3 cellular contexts compared by ENCODE assay signal in the genomic region with DNA sequence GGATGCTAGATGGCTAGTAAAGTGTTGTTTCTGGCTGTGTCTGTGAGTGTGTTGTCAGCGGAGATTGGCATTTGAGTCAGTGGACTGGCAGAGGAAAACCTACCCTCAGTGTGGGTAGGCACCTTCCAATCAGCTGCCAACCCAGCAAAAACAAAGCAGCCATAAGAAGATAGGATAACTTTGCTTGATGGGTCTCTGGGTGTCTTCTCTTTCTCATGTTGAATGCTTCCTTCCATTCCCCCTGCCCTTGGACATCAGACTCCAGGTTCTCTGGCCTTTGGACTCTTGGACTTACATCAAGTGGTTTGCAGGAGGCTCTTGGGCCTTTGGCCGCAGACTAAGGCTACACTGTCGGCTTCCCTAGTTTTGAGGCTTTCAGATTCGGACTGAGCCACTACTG.
TF ChIP-seq lines count a peak whose summit lies in the region.

No MANE protein-coding gene starts in this region.

TF ChIP-seq in liver, 16 proteins besides CTCF, POLR2A, EP300 and RAD21:
- TF ChIP-seq, protein P1, sequence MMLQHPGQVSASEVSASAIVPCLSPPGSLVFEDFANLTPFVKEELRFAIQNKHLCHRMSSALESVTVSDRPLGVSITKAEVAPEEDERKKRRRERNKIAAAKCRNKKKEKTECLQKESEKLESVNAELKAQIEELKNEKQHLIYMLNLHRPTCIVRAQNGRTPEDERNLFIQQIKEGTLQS (IDR thresholded peaks at IDR 0.05) = no peak
- TF ChIP-seq HNF4A (conservative IDR thresholded peaks at IDR 0.05) = peak; percentile 41 to 49

TF ChIP-seq in HepG2, 621 proteins besides CTCF, POLR2A, EP300 and RAD21:
- TF ChIP-seq KAT8 (CRISPR knock-in tag; IDR thresholded peaks at IDR 0.05) = no peak
- TF ChIP-seq SMC3 (IDR thresholded peaks at IDR 0.05; ENCODE audit: low read length) = no peak
- no peak for TF ChIP-seq HNRNPUL1 (IDR thresholded peaks at IDR 0.05; ENCODE audit: low read depth, low read length)
- TF ChIP-seq KLF12 (CRISPR knock-in tag; IDR thresholded peaks at IDR 0.05; ENCODE audit: borderline replicate concordance) = no peak
- TF ChIP-seq PITX1 (CRISPR knock-in tag; IDR thresholded peaks at IDR 0.05) = no peak
- TF ChIP-seq HOXA3 (CRISPR knock-in tag; IDR thresholded peaks at IDR 0.05) = no peak
- TF ChIP-seq ZMYM2 (CRISPR knock-in tag; IDR thresholded peaks at IDR 0.05) = no peak
- TF ChIP-seq, protein P2, sequence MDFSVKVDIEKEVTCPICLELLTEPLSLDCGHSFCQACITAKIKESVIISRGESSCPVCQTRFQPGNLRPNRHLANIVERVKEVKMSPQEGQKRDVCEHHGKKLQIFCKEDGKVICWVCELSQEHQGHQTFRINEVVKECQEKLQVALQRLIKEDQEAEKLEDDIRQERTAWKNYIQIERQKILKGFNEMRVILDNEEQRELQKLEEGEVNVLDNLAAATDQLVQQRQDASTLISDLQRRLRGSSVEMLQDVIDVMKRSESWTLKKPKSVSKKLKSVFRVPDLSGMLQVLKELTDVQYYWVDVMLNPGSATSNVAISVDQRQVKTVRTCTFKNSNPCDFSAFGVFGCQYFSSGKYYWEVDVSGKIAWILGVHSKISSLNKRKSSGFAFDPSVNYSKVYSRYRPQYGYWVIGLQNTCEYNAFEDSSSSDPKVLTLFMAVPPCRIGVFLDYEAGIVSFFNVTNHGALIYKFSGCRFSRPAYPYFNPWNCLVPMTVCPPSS (IDR thresholded peaks at IDR 0.05) = no peak
- TF ChIP-seq ZNF382 (CRISPR knock-in tag; IDR thresholded peaks at IDR 0.05; ENCODE audit: borderline replicate concordance) = no peak
- TF ChIP-seq MBD4 (IDR thresholded peaks at IDR 0.05; ENCODE audit: borderline replicate concordance, low read length) = no peak
- no peak for TF ChIP-seq ZNF256 (CRISPR knock-in tag; conservative IDR thresholded peaks at IDR 0.05)
- TF ChIP-seq, protein P3, sequence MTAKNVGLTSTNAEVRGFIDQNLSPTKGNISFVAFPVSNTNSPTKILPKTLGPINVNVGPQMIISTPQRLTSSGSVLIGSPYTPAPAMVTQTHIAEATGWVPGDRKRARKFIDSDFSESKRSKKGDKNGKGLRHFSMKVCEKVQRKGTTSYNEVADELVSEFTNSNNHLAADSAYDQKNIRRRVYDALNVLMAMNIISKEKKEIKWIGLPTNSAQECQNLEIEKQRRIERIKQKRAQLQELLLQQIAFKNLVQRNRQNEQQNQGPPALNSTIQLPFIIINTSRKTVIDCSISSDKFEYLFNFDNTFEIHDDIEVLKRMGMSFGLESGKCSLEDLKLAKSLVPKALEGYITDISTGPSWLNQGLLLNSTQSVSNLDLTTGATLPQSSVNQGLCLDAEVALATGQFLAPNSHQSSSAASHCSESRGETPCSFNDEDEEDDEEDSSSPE (CRISPR knock-in tag; IDR thresholded peaks at IDR 0.05) = no peak
- TF ChIP-seq ZNF564 (CRISPR knock-in tag; IDR thresholded peaks at IDR 0.05) = no peak
- no peak for TF ChIP-seq ZNF629 (CRISPR knock-in tag; conservative IDR thresholded peaks at IDR 0.05)
- no peak for TF ChIP-seq SRSF9 (IDR thresholded peaks at IDR 0.05; ENCODE audit: borderline replicate concordance, insufficient read depth, low read depth, low read length, poor library complexity, severe bottlenecking)
- no peak for TF ChIP-seq ZBTB38 (CRISPR knock-in tag; IDR thresholded peaks at IDR 0.05)

TF ChIP-seq in H1, 55 proteins besides CTCF, POLR2A, EP300 and RAD21:
- TF ChIP-seq CEBPB (IDR thresholded peaks at IDR 0.05; ENCODE audit: low read depth, low read length) (no peak), JUND (IDR thresholded peaks at IDR 0.05; ENCODE audit: low read length) (no peak), HDAC6 (IDR thresholded peaks at IDR 0.05; ENCODE audit: low read depth, low read length) (no peak), TAF1 (IDR thresholded peaks at IDR 0.05; ENCODE audit: low read depth, low read length) (no peak), POLR2AphosphoS5 (IDR thresholded peaks at IDR 0.05; ENCODE audit: low read depth, low read length) (no peak), SRF (IDR thresholded peaks at IDR 0.05; ENCODE audit: low read depth, low read length) (no peak), SUZ12 (IDR thresholded peaks at IDR 0.05; ENCODE audit: low read length) (no peak), GTF2F1 (IDR thresholded peaks at IDR 0.05; ENCODE audit: borderline replicate concordance, low read depth, low read length) (no peak), RFX5 (IDR thresholded peaks at IDR 0.05; ENCODE audit: borderline replicate concordance, low read depth, low read length) (no peak), ZNF274 (IDR thresholded peaks at IDR 0.05; ENCODE audit: borderline replicate concordance, extremely low read depth, low read length) (no peak), ASH2L (IDR thresholded peaks at IDR 0.05; ENCODE audit: low read length) (no peak)
